In genomic region chr10:78335691-78336401, GRCh38 we compare ENCODE assay signal across 11 cellular contexts.
DNase-seq lines count a peak whose midpoint lies in the region; ATAC-seq and TF ChIP-seq lines count a peak whose summit lies in the region.
"Had no signal": no experiment of that assay in that cellular context is flagged by ENCODE, and none has a peak within 500 bp of the region (broad histone marks: within the 10 kb centered on the region; RNA-seq: fewer than 3 reads in every experiment).

No MANE protein-coding gene starts in this region.

- no peak overlapping the region for H3K4me3 Mint-ChIP-seq in neural crest cell
- H3K4me3 Mint-ChIP-seq: activated naive CD8-positive, alpha-beta T cell treated with anti-CD3 and anti-CD28 coated beads, Interleukin-2, amount 10 ng/mL, durations not matched to agents 7 days and 5 days had no signal

- H3K4me3 ChIP-seq in AG04450 (ENCODE audit: low read depth, low read length) = no peak overlapping the region
- H3K4me3 ChIP-seq: BLaER1 treated with 17β-estradiol and CSF1 and Interleukin-3, amounts not matched to agents 10 nM and 100 nM had no signal

- H3K27me3 Mint-ChIP-seq in neural crest cell (ENCODE audit: low read depth) = no peaks in the 10 kb centered on the region

- peaks cover 4% of the 10 kb centered on the region for H3K36me3 Mint-ChIP-seq in neural crest cell (ENCODE audit: low read depth)
- H3K36me3 Mint-ChIP-seq: activated naive CD8-positive, alpha-beta T cell treated with anti-CD3 and anti-CD28 coated beads, Interleukin-2, amount 10 ng/mL, durations not matched to agents 7 days and 5 days had no signal

- peaks cover 48% of the 10 kb centered on the region for H3K4me1 Mint-ChIP-seq in neural crest cell
- H3K4me1 Mint-ChIP-seq: activated naive CD8-positive, alpha-beta T cell treated with anti-CD3 and anti-CD28 coated beads, Interleukin-2, amount 10 ng/mL, durations not matched to agents 7 days and 5 days had no signal

- peaks cover 18% of the 10 kb centered on the region for H3K27me3 ChIP-seq in AG04450 (ENCODE audit: control insufficient read depth, insufficient read depth, low read length)
- H3K27me3 ChIP-seq: BLaER1 treated with 17β-estradiol and CSF1 and Interleukin-3, amounts not matched to agents 10 nM and 100 nM had no signal

- peak overlapping the region; percentile 21 for H3K27ac Mint-ChIP-seq in neural crest cell (ENCODE audit: unreplicated experiment)
- H3K27ac Mint-ChIP-seq: activated naive CD8-positive, alpha-beta T cell treated with anti-CD3 and anti-CD28 coated beads, Interleukin-2, amount 10 ng/mL, durations not matched to agents 7 days and 5 days had no signal

- peak; percentile 72 for DNase-seq in AG04450 (ENCODE audit: low read depth, low spot score)
- peak; percentile 60 for DNase-seq in NCI-H2196 (lab: John Stamatoyannopoulos, UW; ENCODE audit: unreplicated experiment)
- DNase-seq in fibroblast of gingiva (ENCODE audit: low read depth) = peak; percentile 43
- no peak for DNase-seq in neural crest cell (ENCODE audit: low read depth, low spot score)
- DNase-seq in COR-L47 (lab: John Stamatoyannopoulos, UW) = no peak
- no peak for DNase-seq in NCI-H1436 (lab: John Stamatoyannopoulos, UW)
- no peak for DNase-seq in OCI-M2 (lab: John Stamatoyannopoulos, UW; ENCODE audit: unreplicated experiment)
- DNase-seq: activated naive CD8-positive, alpha-beta T cell treated with anti-CD3 and anti-CD28 coated beads, Interleukin-2, amount 10 ng/mL, durations not matched to agents 7 days and 5 days; NCI-H2029 had no signal

- POLR2A ChIA-PET in AG04450 (lab: Yijun Ruan, JAX) = interaction anchor here (1.1 kb wide), 1 partner anchor 80 kb away, joined by 3 read pairs; no protein-coding TSS in a partner anchor

- ATAC-seq in HG03442 (IDR thresholded peaks at IDR 0.05; ENCODE audit: unreplicated experiment) = no peak

- no peak for TF ChIP-seq CTCF in AG04450 (IDR thresholded peaks at IDR 0.05; ENCODE audit: low read depth, low read length)
- TF ChIP-seq CTCF in neural crest cell (conservative IDR thresholded peaks at IDR 0.05) = no peak

- CTCF ChIA-PET in AG04450 (lab: Charles Lee) = interaction anchor here (0.6 kb wide), 1 partner anchor 93 kb away, joined by 3 read pairs; no protein-coding TSS in a partner anchor

- H3K9me3 ChIP-seq in AG04450 (ENCODE audit: control insufficient read depth, insufficient read depth, low read length) = peaks cover 15% of the 10 kb centered on the region
- H3K9me3 ChIP-seq: BLaER1 treated with 17β-estradiol and CSF1 and Interleukin-3, amounts not matched to agents 10 nM and 100 nM had no signal

- H3K9me3 Mint-ChIP-seq in neural crest cell = peaks cover 4% of the 10 kb centered on the region

- H3K27ac ChIP-seq in AG04450 (ENCODE audit: low read depth, low read length) = peak overlapping the region; percentile 89
- H3K27ac ChIP-seq: BLaER1 treated with 17β-estradiol and CSF1 and Interleukin-3, amounts not matched to agents 10 nM and 100 nM had no signal

Comparison
In these comparisons a context has a peak if more than half of its experiments do, and no peak if none do; other contexts are left out.
1. DNase-seq: peak in AG04450 (single experiment), NCI-H2196 (single experiment) and fibroblast of gingiva (single experiment); none in neural crest cell (single experiment), COR-L47 (single experiment), NCI-H1436 (single experiment) and OCI-M2 (single experiment).